20 cellular contexts compared by ENCODE assay signal in the genomic region with DNA sequence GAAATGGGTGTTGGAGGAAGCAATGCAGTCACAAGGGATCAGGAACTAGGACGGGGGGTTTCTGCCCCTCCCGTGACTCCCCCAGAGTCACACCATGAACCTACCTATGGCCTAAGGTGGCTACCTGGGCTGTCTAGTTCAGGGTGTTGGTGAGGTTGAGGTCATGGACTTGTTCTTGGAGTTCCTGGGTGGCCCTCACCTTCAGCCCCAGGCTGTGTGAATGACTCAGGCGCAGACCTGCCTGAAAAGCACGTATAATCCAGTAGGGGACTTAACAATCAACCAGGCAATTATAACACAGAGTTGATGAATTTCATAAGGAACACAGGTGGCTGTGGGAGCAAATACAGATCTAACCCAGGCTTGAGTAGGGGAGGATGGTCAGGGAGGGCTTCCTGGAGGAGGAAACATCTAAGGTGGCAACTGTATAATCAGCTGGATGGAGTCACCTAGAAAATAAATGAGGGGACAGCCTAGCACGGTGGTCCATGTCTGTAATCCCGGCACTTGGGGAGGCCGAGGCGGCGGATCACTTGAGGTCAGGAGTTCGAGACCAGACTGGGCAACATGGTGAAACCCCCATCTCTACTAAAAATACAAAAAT. TPM values are rescaled to one million over a fixed set of nuclear protein-coding genes. Genes with fewer than 3 reads are reported as not detected.
DNase-seq lines count a peak whose midpoint lies in the region; ATAC-seq, FAIRE-seq and TF ChIP-seq lines count a peak whose summit lies in the region.
"Had no signal": no experiment of that assay in that cellular context is flagged by ENCODE, and none has a peak within 500 bp of the region (broad histone marks: within the 10 kb centered on the region; RNA-seq: fewer than 3 reads in every experiment).

No MANE protein-coding gene starts in this region.

- H3K27me3 ChIP-seq in RWPE2 (ENCODE audit: insufficient read depth, poor library complexity, severe bottlenecking) = no peaks in the 10 kb centered on the region
- no peaks in the 10 kb centered on the region for H3K27me3 ChIP-seq in H1 (replicated peaks in 1 of 4; ENCODE audit: control insufficient read depth in 3 of 4, extremely low read depth in 1 of 4, insufficient read depth in 3 of 4, low read length in 3 of 4)

- no peak overlapping the region for H2BK5ac ChIP-seq in H1 (ENCODE audit: low read depth, low read length)

- no peak overlapping the region for H3K4me3 ChIP-seq in RWPE2 (ENCODE audit: severe bottlenecking)
- no peak overlapping the region for H3K4me3 ChIP-seq in H1 (ENCODE audit: extremely low read depth in 1 of 4, insufficient read depth in 2 of 4, low read depth in 3 of 4, low read length in 4 of 4)
- H3K4me3 ChIP-seq: HAP-1 had no signal

- ATAC-seq in RWPE2 (ENCODE audit: low read depth) (peak; percentile 40; the same call in 1 of the 3 replicates), HG03196 (IDR thresholded peaks at IDR 0.05; ENCODE audit: unreplicated experiment) (no peak), HG02588 (IDR thresholded peaks at IDR 0.05; ENCODE audit: unreplicated experiment) (no peak)

- no peaks in the 10 kb centered on the region for H3K9me3 ChIP-seq in RWPE2 (ENCODE audit: severe bottlenecking)
- H3K9me3 ChIP-seq in H1 (ENCODE audit: insufficient read depth in 2 of 2, low read depth in 1 of 2, low read length in 1 of 2) = peaks cover 0 to 12% of the 10 kb centered on the region in 2 experiments; a peak in 2 of 4 replicates
- H3K9me3 ChIP-seq: HAP-1, thoracic aorta had no signal

- no peaks in the 10 kb centered on the region for H3K79me1 ChIP-seq in H1 (ENCODE audit: low read depth, low read length)

- CTCF ChIA-PET in H1 (lab: Charles Lee; ENCODE audit: partially characterized antibody) = interaction anchor here (0.6 to 3.4 kb wide), 17 partner anchors 10 to 700 kb away, joined by 3 to 19 read pairs (median 3); a partner anchor contains a TSS

- no peak overlapping the region for H2BK20ac ChIP-seq in H1 (ENCODE audit: low read length)

- no peak overlapping the region for H3K18ac ChIP-seq in H1 (ENCODE audit: extremely low read depth, low read length)

- no peaks in the 10 kb centered on the region; the same call in 1 of the 2 replicates for H3K23me2 ChIP-seq in H1 (ENCODE audit: low read depth, low read length)

- no peak overlapping the region for H3K4ac ChIP-seq in H1 (replicated peaks; ENCODE audit: insufficient read length, low read depth, low read length)

- H3K56ac ChIP-seq in H1 (replicated peaks; ENCODE audit: insufficient read length, low read depth, low read length) = no peak overlapping the region

- FAIRE-seq in H1 (lab: Jason Lieb, UNC) = no peak
- FAIRE-seq: frontal cortex had no signal

- TF ChIP-seq EP300 in H1 (IDR thresholded peaks at IDR 0.05; ENCODE audit: borderline replicate concordance in 1 of 2, low read depth in 2 of 2, low read length in 2 of 2) = no peak

- no peak overlapping the region for H2AK5ac ChIP-seq in H1 (ENCODE audit: low read depth, low read length)

- no peak overlapping the region for H2BK120ac ChIP-seq in H1 (replicated peaks; ENCODE audit: low read depth, low read length)

- H3K4me1 ChIP-seq in RWPE2 (ENCODE audit: insufficient read depth, poor library complexity, severe bottlenecking) (no peaks in the 10 kb centered on the region), H1 (replicated peaks in 1 of 4; ENCODE audit: control insufficient read depth in 3 of 4, insufficient read depth in 4 of 4, low read length in 3 of 4) (no peaks in the 10 kb centered on the region)
- H3K4me1 ChIP-seq: HAP-1 had no signal

- H3K27ac ChIP-seq in RWPE2 (ENCODE audit: poor library complexity, severe bottlenecking) (no peak overlapping the region), H1 (ENCODE audit: low read depth, low read length) (no peak overlapping the region)
- H3K27ac ChIP-seq: dorsolateral prefrontal cortex, thoracic aorta had no signal

- H3K4me2 ChIP-seq in H1 (ENCODE audit: insufficient read depth in 1 of 2, low read depth in 2 of 2, low read length in 2 of 2) = no peak overlapping the region

- H3K36me3 ChIP-seq in RWPE2 (ENCODE audit: low read depth) (no peaks in the 10 kb centered on the region), H1 (ENCODE audit: control insufficient read depth in 2 of 4, insufficient read depth in 4 of 4, low read length in 3 of 4) (no peaks in the 10 kb centered on the region)
- H3K36me3 ChIP-seq: HAP-1, thoracic aorta had no signal

- H4K91ac ChIP-seq in H1 (replicated peaks; ENCODE audit: insufficient read length, low read length) = no peak overlapping the region

- no peak overlapping the region for H3K9ac ChIP-seq in H1 (replicated peaks in 1 of 4; ENCODE audit: extremely low read depth in 1 of 4, low read depth in 3 of 4, low read length in 3 of 4)

- no peak for TF ChIP-seq POLR2A in H1 (IDR thresholded peaks at IDR 0.05; ENCODE audit: control extremely low read depth in 1 of 2, low read depth in 2 of 2, low read length in 2 of 2)

- no peak overlapping the region; the same call in 1 of the 2 replicates for H2BK15ac ChIP-seq in H1 (ENCODE audit: low read length)

- H4K20me1 ChIP-seq in H1 (replicated peaks in 1 of 2; ENCODE audit: control insufficient read depth in 1 of 2, insufficient read depth in 2 of 2, low read length in 2 of 2) = no peaks in the 10 kb centered on the region

- no peak overlapping the region for H3K14ac ChIP-seq in H1 (ENCODE audit: insufficient read length)

- H2BK12ac ChIP-seq in H1 (ENCODE audit: low read depth, low read length) = peak overlapping the region; percentile 27; the same call in 1 of the 2 replicates

- WGBS in H1 (ENCODE audit: extremely low coverage in 1 of 2, insufficient coverage in 1 of 2, insufficient read length in 1 of 2, insufficient replicate concordance in 2 of 2, low coverage in 1 of 2, low lambda C conversion rate in 2 of 2, missing lambda C conversion rate in 1 of 2), 2 experiments = 87% methylated on average over 10 of the region's 10 CpGs; no CpG with 5 or more reads in 1 of the 2 experiments

- no peak overlapping the region for H4K8ac ChIP-seq in H1 (ENCODE audit: extremely low read depth, insufficient read depth, low read length)

- DNase-seq in activated effector memory CD4-positive, alpha-beta T cell treated with Interleukin-2 at 50 U/mL for 16 hours = peak; percentile 4
- no peak for DNase-seq in activated effector memory CD4-positive, alpha-beta T cell treated with anti-CD3 and anti-CD28 coated beads, Interleukin-2, amount 50 U/mL, for 16 hours
- DNase-seq in RWPE2 (ENCODE audit: low spot score) (no peak), H1 (ENCODE audit: low read depth in 1 of 2, low spot score in 2 of 2) (no peak), renal cortical epithelial cell (ENCODE audit: low read depth) (peak; percentile 37), NCI-H1436 treated with DMSO at 0.1 percent for 48 hours (lab: John Stamatoyannopoulos, UW) (no peak)
- DNase-seq: activated CD8-positive, alpha-beta memory T cell treated with anti-CD3 and anti-CD28 coated beads, Interleukin-2, amount 50 U/mL, for 4 hours; DMS 273 treated with DMSO at 0.1 percent for 48 hours; dorsolateral prefrontal cortex; Kasumi-1; midbrain; NCI-H2081; NCI-H748 treated with DMSO at 0.1 percent for 48 hours; RPMI8226; stimulated activated CD4-positive, alpha-beta T cell treated with anti-CD3 and anti-CD28 coated beads, Interleukin-15, amount 100 ng/mL, for 24 hours had no signal

- POLR2A ChIA-PET in H1 (lab: Charles Lee; ENCODE audit: partially characterized antibody) = no interaction called here

- no peak overlapping the region for H2AFZ ChIP-seq in H1 (ENCODE audit: low read length)

- H3K23ac ChIP-seq in H1 (ENCODE audit: insufficient read length) = no peak overlapping the region

- H4K5ac ChIP-seq in H1 (ENCODE audit: insufficient read length, low read depth, low read length) = no peak overlapping the region

- TF ChIP-seq RAD21 in H1 (IDR thresholded peaks at IDR 0.05 in 1 of 2, conservative IDR thresholded peaks at IDR 0.05 in 1 of 2; ENCODE audit: low read depth in 2 of 2, low read length in 2 of 2) = no peak

- H3K79me2 ChIP-seq in H1 (ENCODE audit: control insufficient read depth in 1 of 2, insufficient read depth in 2 of 2, low read length in 2 of 2) = no peaks in the 10 kb centered on the region

- TF ChIP-seq CTCF in RWPE2 (IDR thresholded peaks at IDR 0.05; ENCODE audit: poor library complexity, severe bottlenecking) (no peak), H1 (IDR thresholded peaks at IDR 0.05; ENCODE audit: control extremely low read depth in 1 of 3, insufficient read depth in 1 of 3, low read depth in 1 of 3, low read length in 3 of 3) (no peak)

TF ChIP-seq in H1, 55 proteins besides CTCF, POLR2A, EP300 and RAD21:
- TF ChIP-seq CBX5 (IDR thresholded peaks at IDR 0.05; ENCODE audit: low read depth, low read length) = no peak
- TF ChIP-seq SIX5 (IDR thresholded peaks at IDR 0.05; ENCODE audit: low read depth, low read length) = no peak
- TF ChIP-seq, protein P1, sequence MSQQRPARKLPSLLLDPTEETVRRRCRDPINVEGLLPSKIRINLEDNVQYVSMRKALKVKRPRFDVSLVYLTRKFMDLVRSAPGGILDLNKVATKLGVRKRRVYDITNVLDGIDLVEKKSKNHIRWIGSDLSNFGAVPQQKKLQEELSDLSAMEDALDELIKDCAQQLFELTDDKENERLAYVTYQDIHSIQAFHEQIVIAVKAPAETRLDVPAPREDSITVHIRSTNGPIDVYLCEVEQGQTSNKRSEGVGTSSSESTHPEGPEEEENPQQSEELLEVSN (IDR thresholded peaks at IDR 0.05) = no peak
- no peak for TF ChIP-seq TCF12 (IDR thresholded peaks at IDR 0.05; ENCODE audit: low read depth, low read length)
- TF ChIP-seq YY1 (IDR thresholded peaks at IDR 0.05; ENCODE audit: low read depth, low read length) = no peak
- TF ChIP-seq PHF8 (conservative IDR thresholded peaks at IDR 0.05; ENCODE audit: low read depth, low read length) = no peak
- TF ChIP-seq ZNF274 (IDR thresholded peaks at IDR 0.05; ENCODE audit: borderline replicate concordance, extremely low read depth, low read length) = no peak

RNA-seq across cellular contexts. Expression of a gene that starts 25.6 kb away (rescaled TPM):
- not detected in 2 replicates for total RNA-seq in H1 (2021; fragmentation: NEBNext Ultra II Directional; extraction: Animal tissue kit (Norgen Biotek cat#: 25700))
- not detected in 2 replicates for polyA plus RNA-seq in H1 (2011; rRNA removed)
- polyA plus RNA-seq in H1 (2011; cell fraction: cytosol; rRNA removed) = not detected
- not detected for polyA plus RNA-seq in H1 (2011; cell fraction: nucleus; rRNA removed)
- polyA plus RNA-seq in H1 (2012, experiment 1 of 2) = not detected in 4 replicates
- polyA plus RNA-seq in H1 (2012, experiment 2 of 2) = not detected
- not detected for polyA plus RNA-seq in H1 (2013, experiment 1 of 2)
- not detected for polyA plus RNA-seq in H1 (2013, experiment 2 of 2)
- polyA minus RNA-seq in H1 (2011; rRNA and poly(A)+ RNA removed) = not detected in 2 replicates
- not detected for polyA minus RNA-seq in H1 (2011; cell fraction: cytosol; rRNA and poly(A)+ RNA removed)
- polyA minus RNA-seq in H1 (2011; cell fraction: nucleus; rRNA and poly(A)+ RNA removed) = not detected
- total RNA-seq in renal cortical epithelial cell = not detected in 2 replicates
- total RNA-seq: frontal cortex had no signal

Comparison
In these comparisons a context has a peak if more than half of its experiments do, and no peak if none do; other contexts are left out.
1. DNase-seq: peak in activated effector memory CD4-positive, alpha-beta T cell treated with Interleukin-2 at 50 U/mL for 16 hours (single experiment) and renal cortical epithelial cell (single experiment); none in activated effector memory CD4-positive, alpha-beta T cell treated with anti-CD3 and anti-CD28 coated beads, Interleukin-2, amount 50 U/mL, for 16 hours (single experiment), RWPE2 (single experiment), H1 (0 of 2) and NCI-H1436 treated with DMSO at 0.1 percent for 48 hours (single experiment).